In genomic region chr1:181448461-181448860, GRCh38 we compare ENCODE assay signal across 22 cellular contexts. TPM values are rescaled to one million over a fixed set of nuclear protein-coding genes. Genes with fewer than 3 reads are reported as not detected.
"Had no signal": no experiment of that assay in that cellular context is flagged by ENCODE, and none has a peak within 500 bp of the region (broad histone marks: within the 10 kb centered on the region; RNA-seq: fewer than 3 reads in every experiment).

No MANE protein-coding gene starts in this region.

- H3K36me3 ChIP-seq: neutrophil, right lobe of liver, spleen, tibial artery, upper lobe of left lung, uterus had no signal

- DNase-seq: effector CD8-positive, alpha-beta T cell; left colon; left ventricle myocardium superior; mesenchymal stem cell; naive thymus-derived CD4-positive, alpha-beta T cell; nephron progenitor cell; psoas muscle; retina; right lobe of liver; spleen; stimulated activated CD4-positive, alpha-beta T cell treated with anti-CD3 and anti-CD28 coated beads, Interleukin-15, amount 100 ng/mL, for 24 hours; stimulated activated CD4-positive, alpha-beta T cell treated with anti-CD3 and anti-CD28 coated beads, Interleukin-1b, Interleukin-23, amount 100 ng/mL, for 48 hours; stimulated activated CD4-positive, alpha-beta T cell treated with anti-CD3 and anti-CD28 coated beads, Interleukin-4, amount 100 ng/mL, for 24 hours; tibial artery; upper lobe of left lung; uterus had no signal

- H3K4me3 ChIP-seq: coronary artery, lung, psoas muscle, right lobe of liver, spleen, tibial artery, upper lobe of left lung, uterus had no signal

- H3K4me1 ChIP-seq: psoas muscle, spleen, tibial artery, upper lobe of left lung, uterus had no signal

- H3K27ac ChIP-seq: coronary artery, neutrophil, psoas muscle, right lobe of liver, spleen, tibial artery, upper lobe of left lung, uterus had no signal

- H3K9me3 ChIP-seq: neutrophil, psoas muscle, right lobe of liver, tibial artery, upper lobe of left lung, uterus had no signal

- ATAC-seq: esophagus mucosa; left colon; left ventricle myocardium superior; naive thymus-derived CD4-positive, alpha-beta T cell; psoas muscle; right lobe of liver; stimulated activated memory B cell treated with anti-CD40 and anti-IgM and Interleukin-4, amounts not matched to agents 10 μg/mL and 1 μg/mL and 100 μg/mL, for 72 hours had no signal

- H3K27me3 ChIP-seq: right lobe of liver, tibial artery, upper lobe of left lung, uterus had no signal

RNA-seq across cellular contexts. Expression of gene CACNA1E, which starts 34.9 kb away (rescaled TPM):
- total RNA-seq: fibroblast of lung had no signal
- polyA plus RNA-seq: naive thymus-derived CD4-positive, alpha-beta T cell had no signal
